Comparison of ENCODE assay signal across 11 cellular contexts in genomic region chr3:171950373-171950772, GRCh38.
DNase-seq lines count a peak whose midpoint lies in the region; ATAC-seq and TF ChIP-seq lines count a peak whose summit lies in the region.
"Had no signal": no experiment of that assay in that cellular context is flagged by ENCODE, and none has a peak within 500 bp of the region (broad histone marks: within the 10 kb centered on the region; RNA-seq: fewer than 3 reads in every experiment).

No MANE protein-coding gene starts in this region.

- CTCF ChIA-PET in T-cell (lab: Charles Lee): no interaction called here

- intact Hi-C loops in body of pancreas (cut with DNase I): no loop called here

- 35 to 43% methylated on average over 1 of the region's 1 CpG for WGBS in body of pancreas, 2 donors

- peak overlapping the region; percentile 2 for H3K4me3 Mint-ChIP-seq in neural crest cell
- no peak overlapping the region for H3K4me3 Mint-ChIP-seq in T-cell

- DNase-seq in NCI-H1417 (lab: John Stamatoyannopoulos, UW): peak in 2 of 3 experiments; percentile 27 to 69
- DNase-seq in NCI-H1417 treated with DMSO at 0.1 percent for 48 hours (lab: John Stamatoyannopoulos, UW): no peak
- DNase-seq in NCI-H2227 (lab: John Stamatoyannopoulos, UW; ENCODE audit: unreplicated experiment): peak; percentile 53
- peak; percentile 39 to 56 for DNase-seq in cardiac fibroblast (ENCODE audit: low read depth in 2 of 2)
- DNase-seq in neural crest cell (ENCODE audit: low read depth, low spot score): no peak
- no peak for DNase-seq in T-cell
- no peak for DNase-seq in body of pancreas
- DNase-seq: 8988T, kidney had no signal

- H3K27ac Mint-ChIP-seq in neural crest cell (ENCODE audit: unreplicated experiment) (no peak overlapping the region), T-cell (no peak overlapping the region)

- no peak for TF ChIP-seq POLR2A in body of pancreas (IDR thresholded peaks at IDR 0.05)

- H3K36me3 Mint-ChIP-seq in neural crest cell (ENCODE audit: low read depth): peaks cover 9% of the 10 kb centered on the region
- H3K36me3 Mint-ChIP-seq in T-cell: no peaks in the 10 kb centered on the region

- no peaks in the 10 kb centered on the region for H3K9me3 ChIP-seq in body of pancreas

- H3K4me1 ChIP-seq in body of pancreas: no peaks in the 10 kb centered on the region

- H3K27ac ChIP-seq in body of pancreas: no peak overlapping the region

- TF ChIP-seq CTCF in cardiac fibroblast (IDR thresholded peaks at IDR 0.05; ENCODE audit: low read depth, low read length) (no peak), neural crest cell (conservative IDR thresholded peaks at IDR 0.05) (no peak), body of pancreas (IDR thresholded peaks at IDR 0.05) (no peak)

- ATAC-seq in T-cell (replicated peaks in 1 of 4): no peak
- no peak for ATAC-seq in HG03457 (IDR thresholded peaks at IDR 0.05; ENCODE audit: unreplicated experiment)
- no peak for ATAC-seq in body of pancreas
- ATAC-seq: sciatic nerve had no signal

- H3K36me3 ChIP-seq in body of pancreas (replicated peaks in 1 of 2; ENCODE audit: insufficient read depth in 1 of 2, low read depth in 2 of 2): no peaks in the 10 kb centered on the region

- H3K4me3 ChIP-seq in cardiac fibroblast (replicated peaks in 1 of 2; ENCODE audit: low read depth in 2 of 2, low read length in 2 of 2) (no peak overlapping the region), body of pancreas (no peak overlapping the region)

- H3K27me3 ChIP-seq in body of pancreas: no peaks in the 10 kb centered on the region

- POLR2A ChIA-PET in T-cell (lab: Charles Lee): no interaction called here

- H3K27me3 Mint-ChIP-seq in neural crest cell (ENCODE audit: low read depth): no peaks in the 10 kb centered on the region
- H3K27me3 Mint-ChIP-seq in T-cell: peaks cover 10 to 16% of the 10 kb centered on the region in 2 donors

- H3K9me3 Mint-ChIP-seq in neural crest cell: peaks cover 7% of the 10 kb centered on the region
- H3K9me3 Mint-ChIP-seq in T-cell: no peaks in the 10 kb centered on the region

- H3K4me1 Mint-ChIP-seq in neural crest cell (peaks cover 44% of the 10 kb centered on the region), T-cell (no peaks in the 10 kb centered on the region)

Comparison
In these comparisons a context has a peak if more than half of its experiments do, and no peak if none do; other contexts are left out.
1. DNase-seq: peak in NCI-H1417 (2 of 3), NCI-H2227 (single experiment) and cardiac fibroblast (2 of 2); none in NCI-H1417 treated with DMSO at 0.1 percent for 48 hours (single experiment), neural crest cell (single experiment), T-cell (0 of 34) and body of pancreas (0 of 4).